Comparison of ENCODE assay signal across 8 cellular contexts in genomic region chr1:154955039-154955717, GRCh38. TPM values are rescaled to one million over a fixed set of nuclear protein-coding genes. Genes with fewer than 3 reads are reported as not detected.
DNase-seq lines count a peak whose midpoint lies in the region; ATAC-seq and TF ChIP-seq lines count a peak whose summit lies in the region.

No MANE protein-coding gene starts in this region.

- 0 out of 2 replicates have a peak, but pooled peaks cover 3% of the 10 kb centered on the region for H3K36me3 ChIP-seq in Karpas-422 (ENCODE audit: insufficient read depth, low read length)
- peaks cover 9% of the 10 kb centered on the region for H3K36me3 ChIP-seq in iPS-18a (ENCODE audit: control insufficient read depth, low read depth, low read length)
- H3K36me3 ChIP-seq in skeletal muscle tissue (ENCODE audit: control insufficient read depth in 3 of 3, insufficient read depth in 3 of 3, low read length in 3 of 3): peaks cover 25 to 43% (median 26%) of the 10 kb centered on the region in 3 donors

- peaks cover 65% of the 10 kb centered on the region for H3K4me1 ChIP-seq in Karpas-422 (ENCODE audit: low read length)
- peaks cover 23% of the 10 kb centered on the region for H3K4me1 ChIP-seq in iPS-18a (ENCODE audit: control insufficient read depth, low read depth, low read length)
- H3K4me1 ChIP-seq in skeletal muscle tissue (ENCODE audit: control insufficient read depth in 3 of 3, insufficient read depth in 3 of 3, low read length in 3 of 3): peaks cover 64 to 83% (median 72%) of the 10 kb centered on the region in 3 donors

- peaks cover 32% of the 10 kb centered on the region for H3K36me3 Mint-ChIP-seq in T-helper 1 cell treated with Interleukin-12 subunit alpha and Interleukin-12 subunit beta and Interleukin-4 antibody, amounts not matched to agents 30 μg/mL and 1 μg/mL, for 36 hours (ENCODE audit: low read depth)

- H3K27me3 ChIP-seq in Karpas-422 (ENCODE audit: low read length) (no peaks in the 10 kb centered on the region), iPS-18a (ENCODE audit: control insufficient read depth, insufficient read depth, low read length) (no peaks in the 10 kb centered on the region), skeletal muscle tissue (ENCODE audit: control insufficient read depth in 3 of 3, insufficient read depth in 3 of 3, low read length in 3 of 3) (no peaks in the 10 kb centered on the region)

- no peaks in the 10 kb centered on the region for H3K9me2 ChIP-seq in Karpas-422 (replicated peaks; ENCODE audit: insufficient read depth, low read length)

- H3K27me3 Mint-ChIP-seq in T-helper 1 cell treated with Interleukin-12 subunit alpha and Interleukin-12 subunit beta and Interleukin-4 antibody, amounts not matched to agents 30 μg/mL and 1 μg/mL, for 36 hours (ENCODE audit: low read depth): no peaks in the 10 kb centered on the region

- DNase-seq in Ammon's horn (ENCODE audit: low spot score): peak; percentile 86
- DNase-seq in Karpas-422: peak; percentile 88
- DNase-seq in astrocyte of the cerebellum (ENCODE audit: low read depth): no peak
- DNase-seq in DMS114 treated with DMSO at 0.1 percent for 48 hours (lab: John Stamatoyannopoulos, UW; ENCODE audit: unreplicated experiment): no peak

- H3K9me3 Mint-ChIP-seq in T-helper 1 cell treated with Interleukin-12 subunit alpha and Interleukin-12 subunit beta and Interleukin-4 antibody, amounts not matched to agents 30 μg/mL and 1 μg/mL, for 36 hours: no peaks in the 10 kb centered on the region

- peak overlapping the region; percentile 72 for H3K4me3 ChIP-seq in Karpas-422 (ENCODE audit: low read length)
- peak overlapping the region; percentile 63 for H3K4me3 ChIP-seq in astrocyte of the cerebellum (ENCODE audit: low read depth, low read length)
- H3K4me3 ChIP-seq in iPS-18a (ENCODE audit: low read length): peak overlapping the region; percentile 70
- H3K4me3 ChIP-seq in skeletal muscle tissue (ENCODE audit: low read length in 3 of 3): peak overlapping the region; percentile 79 to 95 (median 92)

- H3K9me3 ChIP-seq in Karpas-422 (ENCODE audit: low read length): no peaks in the 10 kb centered on the region
- H3K9me3 ChIP-seq in iPS-18a (ENCODE audit: control insufficient read depth, low read depth, low read length): no peaks in the 10 kb centered on the region
- H3K9me3 ChIP-seq in skeletal muscle tissue (ENCODE audit: control insufficient read depth in 3 of 3, low read length in 3 of 3): no peaks in the 10 kb centered on the region

- peak overlapping the region; percentile 88 for H3K27ac ChIP-seq in Karpas-422 (ENCODE audit: low read length)
- H3K27ac ChIP-seq in iPS-18a (ENCODE audit: low read length): peak overlapping the region; percentile 79
- H3K27ac ChIP-seq in skeletal muscle tissue (ENCODE audit: low read depth, low read length): peak overlapping the region; percentile 90

- peak overlapping the region; percentile 98 for H3K4me3 Mint-ChIP-seq in T-helper 1 cell treated with Interleukin-12 subunit alpha and Interleukin-12 subunit beta and Interleukin-4 antibody, amounts not matched to agents 30 μg/mL and 1 μg/mL, for 36 hours

- H3K79me2 ChIP-seq in Karpas-422 (ENCODE audit: low read length): peaks cover 37% of the 10 kb centered on the region

- TF ChIP-seq CTCF in astrocyte of the cerebellum (IDR thresholded peaks at IDR 0.05; ENCODE audit: low read depth, low read length, missing control alignments): no peak

- peak overlapping the region; percentile 83 for H3K4me2 ChIP-seq in Karpas-422 (ENCODE audit: low read depth, low read length, poor library complexity, severe bottlenecking)

- no peaks in the 10 kb centered on the region for H4K20me1 ChIP-seq in Karpas-422 (ENCODE audit: insufficient read depth, low read depth, low read length)

- no peak overlapping the region for H2AFZ ChIP-seq in Karpas-422 (ENCODE audit: low read length)

- H3K27ac Mint-ChIP-seq in T-helper 1 cell treated with Interleukin-12 subunit alpha and Interleukin-12 subunit beta and Interleukin-4 antibody, amounts not matched to agents 30 μg/mL and 1 μg/mL, for 36 hours: peak overlapping the region; percentile 100

- peak; percentile 56 for ATAC-seq in GM19395 (IDR thresholded peaks at IDR 0.05; ENCODE audit: unreplicated experiment)

- in situ Hi-C loops in astrocyte of the cerebellum (cut with HindIII; ENCODE audit: low sequenced_read_pairs): loop anchor here (5.0 kb wide), 1 partner anchor 57 kb away; no protein-coding TSS in a partner anchor

- peak overlapping the region; percentile 74 for H3K9ac ChIP-seq in Karpas-422 (ENCODE audit: low read length)
- peak overlapping the region; percentile 80 for H3K9ac ChIP-seq in iPS-18a (ENCODE audit: low read length)
- peak overlapping the region; percentile 78 to 98 (median 90) for H3K9ac ChIP-seq in skeletal muscle tissue (ENCODE audit: low read depth in 1 of 3, low read length in 3 of 3)

- H3K4me1 Mint-ChIP-seq in T-helper 1 cell treated with Interleukin-12 subunit alpha and Interleukin-12 subunit beta and Interleukin-4 antibody, amounts not matched to agents 30 μg/mL and 1 μg/mL, for 36 hours (ENCODE audit: low read depth): peaks cover 65% of the 10 kb centered on the region

RNA-seq across cellular contexts. Expression of gene PBXIP1, which starts 0.7 kb away (rescaled TPM):
- total RNA-seq in Karpas-422 (2014; rRNA removed; shearing (Covaris generic); ENCODE audit: low replicate concordance): 26.1 and 55.8 TPM in 2 replicates
- total RNA-seq in skeletal muscle tissue: 190 TPM

RNA-seq across cellular contexts. Expression of gene PYGO2, which starts 6.4 kb away (rescaled TPM):
- total RNA-seq in Karpas-422 (2014; rRNA removed; shearing (Covaris generic); ENCODE audit: low replicate concordance): 37.3 and 44.4 TPM in 2 replicates
- 16.2 TPM for total RNA-seq in skeletal muscle tissue

RNA-seq across cellular contexts. Expression of gene SHC1, which starts 15.4 kb away (rescaled TPM):
- 27.8 and 35.3 TPM in 2 replicates for total RNA-seq in Karpas-422 (2014; rRNA removed; shearing (Covaris generic); ENCODE audit: low replicate concordance)
- 36.0 TPM for total RNA-seq in skeletal muscle tissue

RNA-seq across cellular contexts. Expression of gene PMVK, which starts 18.7 kb away (rescaled TPM):
- 11.1 and 14.1 TPM in 2 replicates for total RNA-seq in Karpas-422 (2014; rRNA removed; shearing (Covaris generic); ENCODE audit: low replicate concordance)
- total RNA-seq in skeletal muscle tissue: 12.5 TPM

RNA-seq across cellular contexts. Expression of gene CKS1B, which starts 19.3 kb away (rescaled TPM):
- total RNA-seq in Karpas-422 (2014; rRNA removed; shearing (Covaris generic); ENCODE audit: low replicate concordance): 110 and 225 TPM in 2 replicates
- 31.8 TPM for total RNA-seq in skeletal muscle tissue

Comparison
In these comparisons a context has a peak if more than half of its experiments do, and no peak if none do; other contexts are left out.
1. DNase-seq: peak in Ammon's horn (single experiment) and Karpas-422 (single experiment); none in astrocyte of the cerebellum (single experiment) and DMS114 treated with DMSO at 0.1 percent for 48 hours (single experiment).
2. Peak in every context shown above with its lines, with median percentiles within 50 percentile points of each other: H3K27ac ChIP-seq, H3K4me3 ChIP-seq and H3K9ac ChIP-seq.